In genomic region chr5:65035212-65036206, GRCh38 we compare ENCODE assay signal across 1 cellular context.
A peak's percentile ranks its signal among the peaks of the same experiment; 100 is the strongest.
TF ChIP-seq lines count a peak whose summit lies in the region.

No MANE protein-coding gene starts in this region.

TF ChIP-seq in SK-N-SH, 30 proteins besides CTCF, POLR2A, EP300 and RAD21 (continued from another document):
- TF ChIP-seq TEAD4 (IDR thresholded peaks at IDR 0.05; ENCODE audit: borderline replicate concordance, insufficient read depth) (peak; percentile 60; the same call in 1 of the 2 replicates), RXRA (IDR thresholded peaks at IDR 0.05; ENCODE audit: borderline replicate concordance, low read depth) (peak; percentile 45; the same call in 1 of the 2 replicates), FOXJ3 (CRISPR knock-in tag; IDR thresholded peaks at IDR 0.05) (0 out of 2 replicates have a peak, but pooled peaks have one; percentile 26), MEF2A (IDR thresholded peaks at IDR 0.05; ENCODE audit: borderline replicate concordance, low read depth) (peak; percentile 31; the same call in 1 of the 2 replicates), FOSL2 (IDR thresholded peaks at IDR 0.05; ENCODE audit: borderline replicate concordance, low read depth) (peak; percentile 79), TCF12 (IDR thresholded peaks at IDR 0.05) (peak; percentile 96), NRF1 (IDR thresholded peaks at IDR 0.05; ENCODE audit: low read depth, low read length) (peak; percentile 92), GABPA (IDR thresholded peaks at IDR 0.05; ENCODE audit: low read depth) (no peak), USF2 (IDR thresholded peaks at IDR 0.05; ENCODE audit: borderline replicate concordance, low read depth, low read length) (no peak), ZBTB33 (IDR thresholded peaks at IDR 0.05; ENCODE audit: borderline replicate concordance, low read depth) (0 out of 2 replicates have a peak, but pooled peaks have one; percentile 58)
- TF ChIP-seq, protein P1, sequence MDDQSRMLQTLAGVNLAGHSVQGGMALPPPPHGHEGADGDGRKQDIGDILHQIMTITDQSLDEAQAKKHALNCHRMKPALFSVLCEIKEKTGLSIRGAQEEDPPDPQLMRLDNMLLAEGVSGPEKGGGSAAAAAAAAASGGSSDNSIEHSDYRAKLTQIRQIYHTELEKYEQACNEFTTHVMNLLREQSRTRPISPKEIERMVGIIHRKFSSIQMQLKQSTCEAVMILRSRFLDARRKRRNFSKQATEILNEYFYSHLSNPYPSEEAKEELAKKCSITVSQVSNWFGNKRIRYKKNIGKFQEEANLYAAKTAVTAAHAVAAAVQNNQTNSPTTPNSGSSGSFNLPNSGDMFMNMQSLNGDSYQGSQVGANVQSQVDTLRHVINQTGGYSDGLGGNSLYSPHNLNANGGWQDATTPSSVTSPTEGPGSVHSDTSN (IDR thresholded peaks at IDR 0.05) = peak; percentile 91
